ENCODE assay signal across 7 cellular contexts in genomic region chr16:68187505-68187904, GRCh38. TPM values are rescaled to one million over a fixed set of nuclear protein-coding genes. Genes with fewer than 3 reads are reported as not detected.
"Had no signal": no experiment of that assay in that cellular context is flagged by ENCODE, and none has a peak within 500 bp of the region (broad histone marks: within the 10 kb centered on the region; RNA-seq: fewer than 3 reads in every experiment).

No MANE protein-coding gene starts in this region.

- H3K9ac ChIP-seq: KMS-11 had no signal

- H3K4me1 Mint-ChIP-seq: IgD-negative memory B cell had no signal

- DNase-seq: IMR-90, KBM-7, KG1 had no signal

- H3K9me3 Mint-ChIP-seq: IgD-negative memory B cell had no signal

- FAIRE-seq: HTR-8/SVneo had no signal

- H3K4me3 Mint-ChIP-seq: IgD-negative memory B cell had no signal

- H3K27ac Mint-ChIP-seq: IgD-negative memory B cell had no signal

- H3K27me3 Mint-ChIP-seq: IgD-negative memory B cell had no signal

- H3K27ac ChIP-seq: HL-60, KMS-11 had no signal

- H3K4me2 ChIP-seq: KMS-11 had no signal

RNA-seq across cellular contexts. Expression of gene ESRP2, which starts 48.4 kb away (rescaled TPM):
- total RNA-seq: IMR-90 had no signal
